In genomic region chr5:51382759-51383493, GRCh38 we compare ENCODE assay signal across 10 cellular contexts. TPM values are rescaled to one million over a fixed set of nuclear protein-coding genes. Genes with fewer than 3 reads are reported as not detected.
DNase-seq lines count a peak whose midpoint lies in the region; ATAC-seq and TF ChIP-seq lines count a peak whose summit lies in the region.
"Had no signal": no experiment of that assay in that cellular context is flagged by ENCODE, and none has a peak within 500 bp of the region (broad histone marks: within the 10 kb centered on the region; RNA-seq: fewer than 3 reads in every experiment).

TSS of gene ISL1 (plus strand) at chr5:51383448. CDS start at chr5:51383672, 224 bp downstream.

- DNase-seq in activated CD4-positive, alpha-beta T cell treated with anti-CD3 and anti-CD28 coated beads, Interleukin-2, amount 10 ng/mL, durations not matched to agents 24 days and 14 days, result no peak
- DNase-seq in activated CD4-positive, alpha-beta T cell treated with anti-CD3 and anti-CD28 coated beads, Interleukin-2, amount 50 U/mL, for 48 hours, result no peak
- DNase-seq in NCI-H2171 treated with DMSO at 0.1 percent for 48 hours (lab: John Stamatoyannopoulos, UW) (peak; percentile 97), mammary epithelial cell (peak; percentile 77), left colon (peak; percentile 69 to 75), stomach (peak; percentile 94), Karpas-422 (no peak)
- DNase-seq: activated B cell treated with CpG ODN at 0.5 μM for 24 hours had no signal

- TF ChIP-seq EP300 in stomach (IDR thresholded peaks at IDR 0.05), result no peak

- no peaks in the 10 kb centered on the region for H3K36me3 Mint-ChIP-seq in activated CD4-positive, alpha-beta T cell treated with anti-CD3 and anti-CD28 coated beads, Interleukin-2, amount 10 ng/mL, durations not matched to agents 24 days and 14 days (ENCODE audit: low read depth)

- no peaks in the 10 kb centered on the region for H3K79me2 ChIP-seq in mammary epithelial cell (ENCODE audit: insufficient read depth, low read length)
- H3K79me2 ChIP-seq in Karpas-422 (ENCODE audit: low read length), result no peaks in the 10 kb centered on the region

- intact Hi-C loops in activated CD4-positive, alpha-beta T cell treated with anti-CD3 and anti-CD28 coated beads, Interleukin-2, amount 10 ng/mL, durations not matched to agents 24 days and 14 days (cut with micrococcal nuclease), result loop anchor here (5.0 kb wide), 1 partner anchor 1274 kb away; no protein-coding TSS in a partner anchor
- intact Hi-C loops in mammary epithelial cell (cut with micrococcal nuclease), result loop anchor here (5.0 to 10.0 kb wide), 3 partner anchors 182 to 624 kb away; no protein-coding TSS in a partner anchor
- intact Hi-C loops in left colon (cut with DNase I, micrococcal nuclease), result loop anchor here in 1 of 2 donors (10.0 kb wide), 1 partner anchor 418 kb away; no protein-coding TSS in a partner anchor
- intact Hi-C loops in stomach (cut with DNase I; ENCODE audit: low total_unique reads), result no loop called here

- TF ChIP-seq CTCF in mammary epithelial cell (conservative IDR thresholded peaks at IDR 0.05 in 1 of 2, IDR thresholded peaks at IDR 0.05 in 1 of 2; ENCODE audit: extremely low read depth in 1 of 2, insufficient read depth in 1 of 2, low read depth in 1 of 2, low read length in 2 of 2), result no peak
- no peak for TF ChIP-seq CTCF in stomach (IDR thresholded peaks at IDR 0.05)

- no peak within 1 kb of the TSS for H3K9ac ChIP-seq in mammary epithelial cell (ENCODE audit: insufficient read depth, low read length)
- H3K9ac ChIP-seq in Karpas-422 (ENCODE audit: low read length), result no peak within 1 kb of the TSS
- H3K9ac ChIP-seq: BLaER1 treated with 17β-estradiol and CSF1 and Interleukin-3, amounts not matched to agents 10 nM and 100 nM had no signal

- TF ChIP-seq POLR2A in stomach (IDR thresholded peaks at IDR 0.05), result peak in 2 of 4 donors; percentile 96 to 97

- BruUV-seq in mammary epithelial cell (replicated peaks; lab: Mats Ljungman, UMichigan), result no TSS peak

- H3K27me3 ChIP-seq in mammary epithelial cell (ENCODE audit: insufficient read depth, low read length) (peaks cover 65% of the 10 kb centered on the region), stomach (peaks cover 0 to 54% (median 7%) of the 10 kb centered on the region in 3 donors), Karpas-422 (ENCODE audit: low read length) (no peaks in the 10 kb centered on the region)

- peak within 1 kb of the TSS; percentile 56 for H3K27ac Mint-ChIP-seq in activated CD4-positive, alpha-beta T cell treated with anti-CD3 and anti-CD28 coated beads, Interleukin-2, amount 10 ng/mL, durations not matched to agents 24 days and 14 days
- H3K27ac Mint-ChIP-seq: activated B cell treated with CpG ODN at 0.5 μM for 24 hours had no signal

- H2AFZ ChIP-seq in mammary epithelial cell (ENCODE audit: low read depth, low read length) (peak within 1 kb of the TSS; percentile 73), Karpas-422 (ENCODE audit: low read length) (no peak within 1 kb of the TSS)

- H3K4me1 ChIP-seq in mammary epithelial cell (ENCODE audit: insufficient read depth, low read length) (peaks cover 17% of the 10 kb centered on the region), stomach (peaks cover 4 to 40% (median 31%) of the 10 kb centered on the region in 4 donors), Karpas-422 (ENCODE audit: low read length) (no peaks in the 10 kb centered on the region)

- CTCF ChIA-PET in mammary epithelial cell (lab: Charles Lee; ENCODE audit: low non-redundant PET), result interaction anchor here (0.6 to 0.7 kb wide), 2 partner anchors 35 to 1328 kb away, joined by 3 read pairs; no protein-coding TSS in a partner anchor

- H4K20me1 ChIP-seq in mammary epithelial cell (ENCODE audit: insufficient read depth, low read length), result no peaks in the 10 kb centered on the region
- no peaks in the 10 kb centered on the region for H4K20me1 ChIP-seq in Karpas-422 (ENCODE audit: insufficient read depth, low read depth, low read length)
- H4K20me1 ChIP-seq: BLaER1 treated with 17β-estradiol and CSF1 and Interleukin-3, amounts not matched to agents 10 nM and 100 nM had no signal

- peaks cover 4% of the 10 kb centered on the region for H3K4me1 Mint-ChIP-seq in activated CD4-positive, alpha-beta T cell treated with anti-CD3 and anti-CD28 coated beads, Interleukin-2, amount 10 ng/mL, durations not matched to agents 24 days and 14 days
- H3K4me1 Mint-ChIP-seq: activated B cell treated with CpG ODN at 0.5 μM for 24 hours had no signal

- H3K27me3 Mint-ChIP-seq in activated CD4-positive, alpha-beta T cell treated with anti-CD3 and anti-CD28 coated beads, Interleukin-2, amount 10 ng/mL, durations not matched to agents 24 days and 14 days, result peaks cover 96% of the 10 kb centered on the region

- H3K4me3 ChIP-seq in mammary epithelial cell (replicated peaks in 1 of 3; ENCODE audit: insufficient read depth in 1 of 3, low read depth in 2 of 3, low read length in 3 of 3), result peak within 1 kb of the TSS; percentile 7 to 48 (median 36)
- H3K4me3 ChIP-seq in stomach, result peak within 1 kb of the TSS; percentile 68 to 81 (median 74)
- H3K4me3 ChIP-seq in Karpas-422 (ENCODE audit: low read length), result no peak within 1 kb of the TSS
- H3K4me3 ChIP-seq: BLaER1 treated with 17β-estradiol and CSF1 and Interleukin-3, amounts not matched to agents 10 nM and 100 nM had no signal

- peaks cover 14% of the 10 kb centered on the region for H3K9me3 Mint-ChIP-seq in activated CD4-positive, alpha-beta T cell treated with anti-CD3 and anti-CD28 coated beads, Interleukin-2, amount 10 ng/mL, durations not matched to agents 24 days and 14 days
- H3K9me3 Mint-ChIP-seq: activated B cell treated with CpG ODN at 0.5 μM for 24 hours had no signal

- H3K27ac ChIP-seq in mammary epithelial cell (ENCODE audit: insufficient read depth, low read depth, low read length) (no peak within 1 kb of the TSS), stomach (peak within 1 kb of the TSS; percentile 90 to 97 (median 91)), Karpas-422 (ENCODE audit: low read length) (no peak within 1 kb of the TSS)
- H3K27ac ChIP-seq: BLaER1 treated with 17β-estradiol and CSF1 and Interleukin-3, amounts not matched to agents 10 nM and 100 nM had no signal

- in situ Hi-C loops in mammary epithelial cell (cut with MboI; ENCODE audit: low sequenced_read_pairs in 2 of 2), result no loop called here

- ATAC-seq in left colon (peak; percentile 98), GM21515 (IDR thresholded peaks at IDR 0.05; ENCODE audit: unreplicated experiment) (no peak)

- no peaks in the 10 kb centered on the region for H3K9me3 ChIP-seq in mammary epithelial cell (replicated peaks; ENCODE audit: insufficient read depth, low read length)
- H3K9me3 ChIP-seq in stomach, result no peaks in the 10 kb centered on the region
- no peaks in the 10 kb centered on the region for H3K9me3 ChIP-seq in Karpas-422 (ENCODE audit: low read length)

- peak within 1 kb of the TSS; percentile 57 for H3K4me3 Mint-ChIP-seq in activated CD4-positive, alpha-beta T cell treated with anti-CD3 and anti-CD28 coated beads, Interleukin-2, amount 10 ng/mL, durations not matched to agents 24 days and 14 days
- H3K4me3 Mint-ChIP-seq: activated B cell treated with CpG ODN at 0.5 μM for 24 hours had no signal

- WGBS in mammary epithelial cell (ENCODE audit: low coverage, missing lambda C conversion rate), result 10% methylated on average over 40 of the region's 73 CpGs
- 1 to 13% (median 1%) methylated on average over 54 to 73 of the region's 73 CpGs for WGBS in stomach, 5 donors

- H3K9me2 ChIP-seq in Karpas-422 (replicated peaks; ENCODE audit: insufficient read depth, low read length), result no peaks in the 10 kb centered on the region

- peak within 1 kb of the TSS; percentile 76 for H3K4me2 ChIP-seq in mammary epithelial cell (ENCODE audit: insufficient read depth, low read depth, low read length)
- no peak within 1 kb of the TSS for H3K4me2 ChIP-seq in Karpas-422 (ENCODE audit: low read depth, low read length, poor library complexity, severe bottlenecking)
- H3K4me2 ChIP-seq: BLaER1 treated with 17β-estradiol and CSF1 and Interleukin-3, amounts not matched to agents 10 nM and 100 nM had no signal

- H3K36me3 ChIP-seq in mammary epithelial cell (ENCODE audit: insufficient read depth, low read length), result no peaks in the 10 kb centered on the region
- no peaks in the 10 kb centered on the region for H3K36me3 ChIP-seq in stomach
- no peaks in the 10 kb centered on the region for H3K36me3 ChIP-seq in Karpas-422 (ENCODE audit: insufficient read depth, low read length)
- H3K36me3 ChIP-seq: BLaER1 treated with 17β-estradiol and CSF1 and Interleukin-3, amounts not matched to agents 10 nM and 100 nM had no signal

- dilution Hi-C loops in mammary epithelial cell (cut with HindIII; ENCODE audit: low sequenced_read_pairs), result no loop called here

RNA-seq across cellular contexts. Expression of gene ISL1, which starts in this region (rescaled TPM):
- not detected in 2 replicates for total RNA-seq in activated CD4-positive, alpha-beta T cell treated with anti-CD3 and anti-CD28 coated beads, Interleukin-2, amount 10 ng/mL, durations not matched to agents 24 days and 14 days
- total RNA-seq in mammary epithelial cell, result under 1 TPM in 1 of 2 donors, not detected in 1; 0.28 TPM
- polyA plus RNA-seq in mammary epithelial cell, result not detected
- polyA minus RNA-seq in mammary epithelial cell, result not detected
- 1 to 10 TPM in 1 of 2 donors, under 1 TPM in 1; 0.52 to 1.9 TPM for total RNA-seq in left colon
- 10 to 100 TPM in 2 of 5 donors, 1 to 10 TPM in 2, not detected in 1; 1.8 to 20.7 (median 11.4) TPM for total RNA-seq in stomach
- 1 to 10 TPM; 6.9 to 7.9 (median 7.9) TPM for polyA plus RNA-seq in stomach
- total RNA-seq in Karpas-422 (2014; rRNA removed; shearing (Covaris generic); ENCODE audit: low replicate concordance), result not detected in 2 replicates
- total RNA-seq: activated B cell treated with CpG ODN at 0.5 μM for 24 hours had no signal

Comparison
In these comparisons a context has a peak if more than half of its experiments do, and no peak if none do; other contexts are left out.
1. Peak in DNase-seq, H3K4me3 ChIP-seq and H3K4me2 ChIP-seq in mammary epithelial cell; RNA of the gene not detected or under 1 TPM.
2. DNase-seq: peak in NCI-H2171 treated with DMSO at 0.1 percent for 48 hours (single experiment), left colon (2 of 2) and stomach (single experiment); none in activated CD4-positive, alpha-beta T cell treated with anti-CD3 and anti-CD28 coated beads, Interleukin-2, amount 10 ng/mL, durations not matched to agents 24 days and 14 days (single experiment), activated CD4-positive, alpha-beta T cell treated with anti-CD3 and anti-CD28 coated beads, Interleukin-2, amount 50 U/mL, for 48 hours (0 of 2) and Karpas-422 (single experiment).
3. H3K27ac ChIP-seq: peak in stomach (5 of 5); none in mammary epithelial cell (single experiment) and Karpas-422 (single experiment).